In the genomic region with DNA sequence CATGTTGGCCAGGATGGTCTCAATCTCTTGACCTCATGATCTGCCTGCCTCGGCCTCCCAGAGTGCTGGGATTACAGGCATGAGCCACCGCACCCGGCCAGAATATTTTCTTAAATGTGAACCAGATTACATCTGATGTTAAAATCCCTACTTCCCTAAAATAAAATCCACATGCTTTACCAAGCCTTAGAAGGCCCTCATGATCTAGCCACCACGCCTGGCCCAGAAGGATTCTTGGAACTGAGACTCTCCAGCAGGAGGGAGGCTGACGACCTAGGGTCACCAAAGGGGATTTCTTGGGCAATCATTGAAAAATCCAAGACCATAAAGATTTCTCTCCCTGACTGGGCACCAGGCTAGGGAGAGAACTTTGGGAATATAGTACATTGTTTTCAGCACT, we compare ENCODE assay signal across 19 cellular contexts. TPM values are rescaled to one million over a fixed set of nuclear protein-coding genes. Genes with fewer than 3 reads are reported as not detected.
A peak's percentile ranks its signal among the peaks of the same experiment; 100 is the strongest.
DNase-seq lines count a peak whose midpoint lies in the region; ATAC-seq and TF ChIP-seq lines count a peak whose summit lies in the region.
"Had no signal": no experiment of that assay in that cellular context is flagged by ENCODE, and none has a peak within 500 bp of the region (broad histone marks: within the 10 kb centered on the region; RNA-seq: fewer than 3 reads in every experiment).

No MANE protein-coding gene starts in this region.

- CTCF ChIA-PET in CD4-positive, alpha-beta memory T cell (lab: Charles Lee; ENCODE audit: partially characterized antibody), result interaction anchor here (1.5 to 5.0 kb wide), 4 partner anchors 9 to 104 kb away, joined by 3 to 32 read pairs (median 6); a partner anchor contains a TSS

- no peaks in the 10 kb centered on the region for H3K9me3 ChIP-seq in CD4-positive, alpha-beta memory T cell (ENCODE audit: control insufficient read depth in 1 of 2, low read length in 2 of 2)
- no peaks in the 10 kb centered on the region for H3K9me3 ChIP-seq in spleen
- H3K9me3 ChIP-seq: SK-N-SH had no signal

- H3K9me3 Mint-ChIP-seq in CD4-positive, alpha-beta memory T cell, result no peaks in the 10 kb centered on the region
- H3K9me3 Mint-ChIP-seq: CD8-positive, alpha-beta memory T cell had no signal

- peaks cover 21 to 40% (median 29%) of the 10 kb centered on the region in 4 donors for H3K4me1 Mint-ChIP-seq in CD4-positive, alpha-beta memory T cell

- H3K4me3 ChIP-seq in CD4-positive, alpha-beta memory T cell (ENCODE audit: low read length in 2 of 2), result no peak overlapping the region
- H3K4me3 ChIP-seq in spleen (no peak overlapping the region), H7 (ENCODE audit: insufficient read depth, low read depth, low read length) (no peak overlapping the region)
- H3K4me3 ChIP-seq: GM23248 had no signal

- H3K27ac ChIP-seq in CD4-positive, alpha-beta memory T cell (ENCODE audit: low read depth, low read length), result no peak overlapping the region
- H3K27ac ChIP-seq in VCaP (peak overlapping the region; percentile 73; the same call in 1 of the 2 replicates), spleen (peak overlapping the region in 7 of 8 donors; percentile 31 to 76 (median 74))
- H3K27ac ChIP-seq: GM23248 had no signal

- no peak for TF ChIP-seq CTCF in VCaP (conservative IDR thresholded peaks at IDR 0.05)
- TF ChIP-seq CTCF in spleen (IDR thresholded peaks at IDR 0.05 in 8 of 11, conservative IDR thresholded peaks at IDR 0.05 in 3 of 11), result no peak

- peak overlapping the region in 5 of 8 donors; percentile 17 to 51 (median 25) for H3K4me3 Mint-ChIP-seq in CD4-positive, alpha-beta memory T cell

- no peak for TF ChIP-seq POLR2A in spleen (IDR thresholded peaks at IDR 0.05)

- WGBS in spleen, 5 donors, result 76 to 88% (median 87%) methylated on average over 5 of the region's 5 CpGs

- no peak for DNase-seq in CD4-positive, alpha-beta memory T cell
- DNase-seq in fibroblast of peridontal ligament (ENCODE audit: extremely low read depth) (peak; percentile 14), spleen (no peak), left colon (no peak), EL (no peak), H7 (no peak)
- DNase-seq: Calu3; CD8-positive, alpha-beta memory T cell; DMS153; GM23248; NCI-H1092 treated with DMSO at 0.1 percent for 48 hours; NCI-H1436 treated with DMSO at 0.1 percent for 48 hours; NCI-H1930; NCI-H2227 treated with DMSO at 0.1 percent for 48 hours; NCI-H510A; SIG-M5; SK-N-SH had no signal

- no peaks in the 10 kb centered on the region for H3K36me3 ChIP-seq in CD4-positive, alpha-beta memory T cell (ENCODE audit: insufficient read depth, low read length)
- no peaks in the 10 kb centered on the region for H3K36me3 ChIP-seq in spleen
- H3K36me3 ChIP-seq in H7 (replicated peaks; ENCODE audit: control insufficient read depth, insufficient read depth, low read length), result no peaks in the 10 kb centered on the region

- intact Hi-C loops in CD4-positive, alpha-beta memory T cell (cut with micrococcal nuclease), result no loop called here
- intact Hi-C loops in spleen (cut with DNase I; ENCODE audit: low total_unique reads), result no loop called here
- intact Hi-C loops in left colon (cut with DNase I, micrococcal nuclease), result no loop called here

- peaks cover 35% of the 10 kb centered on the region for H3K4me1 ChIP-seq in CD4-positive, alpha-beta memory T cell (ENCODE audit: insufficient read depth, low read length)
- peaks cover 11 to 41% (median 24%) of the 10 kb centered on the region in 6 donors for H3K4me1 ChIP-seq in spleen

- no peaks in the 10 kb centered on the region for H3K27me3 ChIP-seq in CD4-positive, alpha-beta memory T cell (ENCODE audit: insufficient read depth, low read length)
- H3K27me3 ChIP-seq in spleen (replicated peaks in 1 of 7), result no peaks in the 10 kb centered on the region
- no peaks in the 10 kb centered on the region for H3K27me3 ChIP-seq in H7 (ENCODE audit: control insufficient read depth, insufficient read depth, low read length)

- POLR2A ChIA-PET in CD4-positive, alpha-beta memory T cell (lab: Charles Lee; ENCODE audit: partially characterized antibody), result interaction anchor here (4.1 kb wide), 1 partner anchor 11 kb away, joined by 13 read pairs; no protein-coding TSS in a partner anchor

- no peak for ATAC-seq in left colon
- ATAC-seq: HCT116 had no signal

- peak overlapping the region in 6 of 7 donors; percentile 32 to 75 (median 42) for H3K27ac Mint-ChIP-seq in CD4-positive, alpha-beta memory T cell

- H3K27me3 Mint-ChIP-seq in CD4-positive, alpha-beta memory T cell, result no peaks in the 10 kb centered on the region

- no peaks in the 10 kb centered on the region for H3K36me3 Mint-ChIP-seq in CD4-positive, alpha-beta memory T cell
- H3K36me3 Mint-ChIP-seq: CD8-positive, alpha-beta memory T cell had no signal

RNA-seq across cellular contexts. Expression of a gene that starts 25.2 kb away (rescaled TPM):
- 100 to 1,000 TPM; 159 TPM for total RNA-seq in CD4-positive, alpha-beta memory T cell
- polyA plus RNA-seq in CD4-positive, alpha-beta memory T cell, result 10 to 100 TPM in 1 of 2 donors, 1 to 10 TPM in 1; 5.2 to 12.3 TPM
- 100 to 1,000 TPM in 3 of 7 donors, 10 to 100 TPM in 4; 69.1 to 120 (median 97.0) TPM for total RNA-seq in spleen
- 10 to 100 TPM; 31.0 to 51.5 (median 31.8) TPM for polyA plus RNA-seq in spleen
- total RNA-seq in left colon, result 100 to 1,000 TPM in 1 of 2 donors, 10 to 100 TPM in 1; 88.4 to 104 TPM
- 26.7 and 29.2 TPM in 2 replicates for total RNA-seq in H7 (2014; rRNA removed; shearing (Covaris generic))
